Comparison of ENCODE assay signal across 8 cellular contexts in the genomic region with DNA sequence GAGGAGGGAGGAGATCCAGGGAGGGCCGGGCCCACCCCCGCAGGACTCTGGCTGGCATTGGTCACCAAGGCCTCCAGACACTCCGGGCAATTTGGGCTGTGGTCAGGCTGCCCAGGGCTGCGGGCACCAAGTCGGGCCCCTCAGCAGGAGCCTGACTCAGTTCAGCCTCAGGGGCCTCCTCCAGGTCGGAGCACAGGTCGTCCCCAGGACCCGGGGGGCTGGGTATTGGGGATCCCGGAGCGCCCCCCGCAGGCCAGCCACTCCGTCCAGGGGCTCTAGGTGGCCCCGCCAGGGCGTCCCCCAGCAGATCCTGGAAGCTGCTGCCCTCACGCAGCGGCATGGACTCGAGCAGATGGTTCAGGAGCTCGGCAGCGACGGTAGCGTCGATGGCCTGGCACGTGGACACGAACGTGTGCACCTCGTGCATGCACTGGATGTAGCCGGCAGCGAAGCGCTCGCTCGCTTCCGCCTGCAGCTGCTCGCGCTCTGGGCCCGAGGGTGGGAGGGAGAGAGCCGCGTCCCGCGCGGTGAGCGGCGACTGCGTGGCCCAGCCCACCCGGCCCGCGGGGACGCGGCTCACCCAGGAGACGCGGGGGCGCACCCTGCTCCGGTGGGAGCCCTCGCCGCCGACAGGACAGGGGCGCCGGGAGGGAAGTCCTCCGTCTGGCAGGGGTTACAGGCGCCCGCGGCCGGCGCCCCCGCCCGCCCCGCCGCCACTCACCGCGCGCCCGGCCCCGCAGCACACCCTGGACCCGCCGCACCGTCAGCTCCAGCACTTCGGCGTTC. TPM values are rescaled to one million over a fixed set of nuclear protein-coding genes. Genes with fewer than 3 reads are reported as not detected.
DNase-seq lines count a peak whose midpoint lies in the region; ATAC-seq and TF ChIP-seq lines count a peak whose summit lies in the region.

No MANE protein-coding gene starts in this region.

- H3K36me3 Mint-ChIP-seq in activated naive CD4-positive, alpha-beta T cell treated with anti-CD3 and anti-CD28 coated beads, Interleukin-2, amount 10 ng/mL, durations not matched to agents 7 days and 5 days: no peaks in the 10 kb centered on the region

- peak overlapping the region; percentile 52 for H3K4me3 Mint-ChIP-seq in activated naive CD4-positive, alpha-beta T cell treated with anti-CD3 and anti-CD28 coated beads, Interleukin-2, amount 10 ng/mL, durations not matched to agents 7 days and 5 days

- peaks cover 0 to 6% of the 10 kb centered on the region in 2 donors for H3K27me3 ChIP-seq in tibial artery

- ATAC-seq in GM18867 (IDR thresholded peaks at IDR 0.05; ENCODE audit: unreplicated experiment): peak; percentile 7

- H3K27me3 Mint-ChIP-seq in activated naive CD4-positive, alpha-beta T cell treated with anti-CD3 and anti-CD28 coated beads, Interleukin-2, amount 10 ng/mL, durations not matched to agents 7 days and 5 days: peaks cover 80% of the 10 kb centered on the region

- H3K27ac ChIP-seq in 22Rv1 (peak overlapping the region; percentile 57; the same call in 1 of the 2 replicates), tibial artery (peak overlapping the region in 1 of 2 donors; percentile 33)

- peaks cover 0 to under 1% (median 0%) of the 10 kb centered on the region in 3 donors for H3K36me3 ChIP-seq in tibial artery

- H3K27ac Mint-ChIP-seq in activated naive CD4-positive, alpha-beta T cell treated with anti-CD3 and anti-CD28 coated beads, Interleukin-2, amount 10 ng/mL, durations not matched to agents 7 days and 5 days: no peak overlapping the region

- peaks cover 9 to 43% (median 40%) of the 10 kb centered on the region in 4 donors for H3K4me1 ChIP-seq in tibial artery

- peaks cover 6% of the 10 kb centered on the region for H3K4me1 Mint-ChIP-seq in activated naive CD4-positive, alpha-beta T cell treated with anti-CD3 and anti-CD28 coated beads, Interleukin-2, amount 10 ng/mL, durations not matched to agents 7 days and 5 days

- peak overlapping the region; percentile 59 to 68 for H3K4me3 ChIP-seq in tibial artery

- H3K9me3 Mint-ChIP-seq in activated naive CD4-positive, alpha-beta T cell treated with anti-CD3 and anti-CD28 coated beads, Interleukin-2, amount 10 ng/mL, durations not matched to agents 7 days and 5 days: peaks cover under 1% of the 10 kb centered on the region

- TF ChIP-seq CTCF in 22Rv1 (IDR thresholded peaks at IDR 0.05): no peak
- no peak for TF ChIP-seq CTCF in tibial artery (IDR thresholded peaks at IDR 0.05)

- DNase-seq in NCI-H2227 treated with DMSO at 0.1 percent for 48 hours (lab: John Stamatoyannopoulos, UW) (peak; percentile 7), medulla oblongata (ENCODE audit: extremely low spot score) (peak; percentile 42), tibial artery (no peak), occipital lobe (lab: John Stamatoyannopoulos, UW) (no peak), GM19238 (ENCODE audit: insufficient read length, low spot score) (no peak)
- peak; percentile 68 for DNase-seq in activated naive CD4-positive, alpha-beta T cell treated with anti-CD3 and anti-CD28 coated beads, Interleukin-2, amount 10 ng/mL, durations not matched to agents 7 days and 5 days

- intact Hi-C loops in tibial artery (cut with DNase I; ENCODE audit: low total_unique reads): no loop called here

- H3K9me3 ChIP-seq in tibial artery: no peaks in the 10 kb centered on the region

- CTCF ChIA-PET in activated naive CD4-positive, alpha-beta T cell treated with anti-CD3 and anti-CD28 coated beads, Interleukin-2, amount 10 ng/mL, durations not matched to agents 7 days and 5 days (lab: Charles Lee): no interaction called here

RNA-seq across cellular contexts. Expression of gene HES6, which starts 0.9 kb away (rescaled TPM):
- 80.8 TPM for total RNA-seq in occipital lobe

RNA-seq across cellular contexts. Expression of gene ILKAP, which starts 35.5 kb away (rescaled TPM):
- total RNA-seq in occipital lobe: 78.3 TPM

RNA-seq across cellular contexts. Expression of gene PER2, which starts 49.5 kb away (rescaled TPM):
- total RNA-seq in occipital lobe: 5.5 TPM

Comparison
In these comparisons a context has a peak if more than half of its experiments do, and no peak if none do; other contexts are left out.
1. DNase-seq: peak in NCI-H2227 treated with DMSO at 0.1 percent for 48 hours (single experiment), activated naive CD4-positive, alpha-beta T cell treated with anti-CD3 and anti-CD28 coated beads, Interleukin-2, amount 10 ng/mL, durations not matched to agents 7 days and 5 days (single experiment) and medulla oblongata (single experiment); none in tibial artery (0 of 2), occipital lobe (single experiment) and GM19238 (single experiment).